In genomic region chr6:163756079-163756478, GRCh38 we compare ENCODE assay signal across 12 cellular contexts.
DNase-seq lines count a peak whose midpoint lies in the region; ATAC-seq, FAIRE-seq and TF ChIP-seq lines count a peak whose summit lies in the region.
"Had no signal": no experiment of that assay in that cellular context is flagged by ENCODE, and none has a peak within 500 bp of the region (broad histone marks: within the 10 kb centered on the region; RNA-seq: fewer than 3 reads in every experiment).

No MANE protein-coding gene starts in this region.

- H3K27ac Mint-ChIP-seq in central memory CD8-positive, alpha-beta T cell (ENCODE audit: low read depth): no peak overlapping the region
- H3K27ac Mint-ChIP-seq in immature natural killer cell: peak overlapping the region in 1 of 6 donors; percentile 6
- H3K27ac Mint-ChIP-seq in natural killer cell: no peak overlapping the region

- H3K27me3 Mint-ChIP-seq in central memory CD8-positive, alpha-beta T cell: peaks cover 24% of the 10 kb centered on the region
- H3K27me3 Mint-ChIP-seq in immature natural killer cell (ENCODE audit: low read depth in 3 of 3): peaks cover 4 to 6% (median 6%) of the 10 kb centered on the region in 3 donors
- peaks cover 0 to 3% of the 10 kb centered on the region in 2 donors for H3K27me3 Mint-ChIP-seq in natural killer cell (ENCODE audit: low read depth in 2 of 2)

- peaks cover 15% of the 10 kb centered on the region for H3K9me3 Mint-ChIP-seq in central memory CD8-positive, alpha-beta T cell
- H3K9me3 Mint-ChIP-seq in immature natural killer cell (no peaks in the 10 kb centered on the region), natural killer cell (peaks cover 0 to 4% of the 10 kb centered on the region in 2 donors)

- peaks cover 5% of the 10 kb centered on the region for H3K4me1 Mint-ChIP-seq in central memory CD8-positive, alpha-beta T cell
- H3K4me1 Mint-ChIP-seq in immature natural killer cell: peaks cover 35 to 64% of the 10 kb centered on the region in 2 donors
- H3K4me1 Mint-ChIP-seq in natural killer cell: peaks cover 41 to 57% of the 10 kb centered on the region in 2 donors

- no peak for DNase-seq in GM12892 (ENCODE audit: insufficient read length)
- DNase-seq in central memory CD8-positive, alpha-beta T cell (ENCODE audit: low spot score in 2 of 2): no peak
- no peak for DNase-seq in immature natural killer cell
- no peak for DNase-seq in natural killer cell
- DNase-seq in KG1 (lab: John Stamatoyannopoulos, UW): no peak
- no peak for DNase-seq in HK-2 (ENCODE audit: unreplicated experiment)
- DNase-seq: DMS 273 treated with DMSO at 0.1 percent for 48 hours; stimulated activated CD4-positive, alpha-beta T cell treated with anti-CD3 and anti-CD28 coated beads, Interleukin-2, amount 100 ng/mL, for 48 hours had no signal

- ATAC-seq in GM21390 (IDR thresholded peaks at IDR 0.05; ENCODE audit: unreplicated experiment): peak; percentile 100
- peak; percentile 100 for ATAC-seq in HG03342 (IDR thresholded peaks at IDR 0.05; ENCODE audit: unreplicated experiment)
- ATAC-seq in central memory CD8-positive, alpha-beta T cell (replicated peaks; ENCODE audit: extremely low read depth, poor library complexity, severe bottlenecking): peak; percentile 34
- ATAC-seq in natural killer cell: no peak

- no peak overlapping the region for H3K4me3 Mint-ChIP-seq in central memory CD8-positive, alpha-beta T cell
- H3K4me3 Mint-ChIP-seq in immature natural killer cell (no peak overlapping the region), natural killer cell (no peak overlapping the region)

- FAIRE-seq in GM12892 (lab: Jason Lieb, UNC): peak; percentile 85
- FAIRE-seq: keratinocyte, TTC549 had no signal

- H3K36me3 Mint-ChIP-seq in central memory CD8-positive, alpha-beta T cell (ENCODE audit: insufficient read depth): no peaks in the 10 kb centered on the region
- peaks cover 0 to 14% (median 5%) of the 10 kb centered on the region in 3 donors for H3K36me3 Mint-ChIP-seq in immature natural killer cell
- H3K36me3 Mint-ChIP-seq in natural killer cell: no peaks in the 10 kb centered on the region

- no peak for TF ChIP-seq CTCF in natural killer cell (IDR thresholded peaks at IDR 0.05)

- intact Hi-C loops in natural killer cell (cut with micrococcal nuclease): no loop called here

- TF ChIP-seq POLR2A in GM12892 (IDR thresholded peaks at IDR 0.05; ENCODE audit: low read depth, low read length): no peak

Comparison
In these comparisons a context has a peak if more than half of its experiments do, and no peak if none do; other contexts are left out.
1. ATAC-seq: peak in GM21390 (single experiment), HG03342 (single experiment) and central memory CD8-positive, alpha-beta T cell (single experiment); none in natural killer cell (0 of 3).